ENCODE assay signal across 5 cellular contexts in the genomic region with DNA sequence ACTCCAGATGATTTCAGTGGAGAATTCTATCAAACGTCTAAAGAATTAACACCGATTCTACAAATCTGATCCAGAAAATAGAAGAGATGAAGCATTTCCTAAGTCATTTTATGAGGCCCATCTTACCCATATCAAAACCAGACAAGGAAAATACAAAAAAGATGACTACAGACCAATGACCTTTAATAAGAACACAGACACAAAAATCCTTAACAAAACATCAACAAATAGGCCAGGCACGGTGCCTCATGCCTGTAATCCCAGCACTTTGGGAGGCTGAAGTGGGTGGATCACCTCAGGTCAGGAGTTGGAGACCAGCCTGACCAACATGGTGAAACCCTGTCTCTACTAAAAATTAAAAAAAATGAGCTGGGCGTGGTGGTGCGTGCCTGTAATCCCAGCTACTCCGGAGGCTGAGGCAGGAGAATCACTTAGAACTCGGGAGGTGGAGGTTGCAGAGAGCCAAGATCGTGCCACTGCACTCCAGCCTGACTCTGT. TPM values are rescaled to one million over a fixed set of nuclear protein-coding genes. Genes with fewer than 3 reads are reported as not detected.
DNase-seq lines count a peak whose midpoint lies in the region; ATAC-seq and TF ChIP-seq lines count a peak whose summit lies in the region.
"Not testable (repeated sequence)": the region's sequence is repeated elsewhere in the genome, so short reads cannot be mapped to it uniquely, and the experiment has no call there.

No MANE protein-coding gene starts in this region.

- not testable (repeated sequence) for H3K4me3 ChIP-seq in lower lobe of right lung, spleen

- H3K27me3 ChIP-seq in lower lobe of right lung (ENCODE audit: low read depth); spleen (replicated peaks in 1 of 7): not testable (repeated sequence)

- 92 to 98% (median 93%) methylated on average over 8 of the region's 8 CpGs for WGBS in spleen, 5 donors

- not testable (repeated sequence) for H3K9me3 ChIP-seq in lower lobe of right lung, spleen

- intact Hi-C loops in lower lobe of right lung (cut with DNase I); posterior vena cava (cut with DNase I); spleen (cut with DNase I; ENCODE audit: low total_unique reads): not testable (repeated sequence)

- TF ChIP-seq POLR2A in spleen (IDR thresholded peaks at IDR 0.05): not testable (repeated sequence)

- DNase-seq in chondrocyte (ENCODE audit: low spot score): peak; percentile 4
- peak; percentile 68 for DNase-seq in fibroblast of gingiva (ENCODE audit: low read depth)
- peak; percentile 12 for DNase-seq in lower lobe of right lung
- peak; percentile 79 for DNase-seq in posterior vena cava (ENCODE audit: low spot score)
- peak; percentile 4 for DNase-seq in spleen

- not testable (repeated sequence) for H3K9me3 Mint-ChIP-seq in chondrocyte (ENCODE audit: low read depth)

- ATAC-seq in lower lobe of right lung: not testable (repeated sequence)

- not testable (repeated sequence) for H3K27me3 Mint-ChIP-seq in chondrocyte (ENCODE audit: low read depth)

- H3K27ac ChIP-seq in lower lobe of right lung, spleen: not testable (repeated sequence)

- not testable (repeated sequence) for H3K4me1 Mint-ChIP-seq in chondrocyte (ENCODE audit: low read depth)

- not testable (repeated sequence) for TF ChIP-seq CTCF in chondrocyte (IDR thresholded peaks at IDR 0.05); lower lobe of right lung (IDR thresholded peaks at IDR 0.05); spleen (IDR thresholded peaks at IDR 0.05 in 8 of 11, conservative IDR thresholded peaks at IDR 0.05 in 3 of 11)

- not testable (repeated sequence) for H3K4me1 ChIP-seq in lower lobe of right lung, spleen

- H3K36me3 Mint-ChIP-seq in chondrocyte (ENCODE audit: low read depth): not testable (repeated sequence)

- not testable (repeated sequence) for H3K36me3 ChIP-seq in lower lobe of right lung, spleen

- not testable (repeated sequence) for H3K27ac Mint-ChIP-seq in chondrocyte (ENCODE audit: unreplicated experiment)

- not testable (repeated sequence) for H3K4me3 Mint-ChIP-seq in chondrocyte (ENCODE audit: unreplicated experiment)

RNA-seq across cellular contexts. Expression of a gene that starts 29.1 kb away (rescaled TPM):
- total RNA-seq in chondrocyte (148 to 181 TPM (median 149 TPM) in 3 replicates), lower lobe of right lung (140 TPM), posterior vena cava (100 to 1,000 TPM; 203 to 208 TPM), spleen (100 to 1,000 TPM in 5 of 7 donors, 10 to 100 TPM in 2; 89.7 to 296 (median 120) TPM)
- polyA plus RNA-seq in spleen: 100 to 1,000 TPM; 292 to 338 (median 297) TPM

Comparison
In these comparisons a context has a peak if more than half of its experiments do, and no peak if none do; other contexts are left out.
1. DNase-seq: peak in every context shown above with its lines; median percentile 79 in posterior vena cava; 68 in fibroblast of gingiva; 12 in lower lobe of right lung; 4 in chondrocyte; 4 in spleen.